ENCODE assay signal across 1 cellular context in genomic region chr16:47470211-47470610, GRCh38.
TF ChIP-seq lines count a peak whose summit lies in the region.

No MANE protein-coding gene starts in this region.

TF ChIP-seq in HepG2, 621 proteins besides CTCF, POLR2A, EP300 and RAD21:
- no peak for TF ChIP-seq ZNF18 (CRISPR knock-in tag; IDR thresholded peaks at IDR 0.05; ENCODE audit: insufficient replicate concordance)
- no peak for TF ChIP-seq ZHX2 (IDR thresholded peaks at IDR 0.05; ENCODE audit: low read depth)
- TF ChIP-seq ZHX2 (CRISPR knock-in tag; IDR thresholded peaks at IDR 0.05; ENCODE audit: borderline replicate concordance), result no peak
- TF ChIP-seq NR2F2 (IDR thresholded peaks at IDR 0.05; ENCODE audit: borderline replicate concordance, low read depth), result no peak
- no peak for TF ChIP-seq KLF9 (CRISPR knock-in tag; IDR thresholded peaks at IDR 0.05; ENCODE audit: low read depth)
- no peak for TF ChIP-seq ZNF562 (CRISPR knock-in tag; IDR thresholded peaks at IDR 0.05; ENCODE audit: borderline replicate concordance)
- no peak for TF ChIP-seq MIER2 (CRISPR knock-in tag; IDR thresholded peaks at IDR 0.05)
- TF ChIP-seq PTBP1 (IDR thresholded peaks at IDR 0.05; ENCODE audit: low read depth, low read length, poor library complexity, severe bottlenecking), result no peak
- TF ChIP-seq FOXK1 (CRISPR knock-in tag; IDR thresholded peaks at IDR 0.05; ENCODE audit: borderline replicate concordance, low read depth), result no peak
- no peak for TF ChIP-seq HMGXB3 (CRISPR knock-in tag; IDR thresholded peaks at IDR 0.05; ENCODE audit: borderline replicate concordance)
- no peak for TF ChIP-seq POGZ (CRISPR knock-in tag; IDR thresholded peaks at IDR 0.05)
- TF ChIP-seq ZBTB34 (CRISPR knock-in tag; IDR thresholded peaks at IDR 0.05), result no peak
- TF ChIP-seq HOXA3 (CRISPR knock-in tag; IDR thresholded peaks at IDR 0.05), result no peak
- no peak for TF ChIP-seq NR1H2 (CRISPR knock-in tag; IDR thresholded peaks at IDR 0.05; ENCODE audit: borderline replicate concordance, low read depth)
- TF ChIP-seq ZNF3 (CRISPR knock-in tag; IDR thresholded peaks at IDR 0.05), result no peak
- TF ChIP-seq HOXA9 (CRISPR knock-in tag; IDR thresholded peaks at IDR 0.05; ENCODE audit: borderline replicate concordance), result no peak
- no peak for TF ChIP-seq RFXANK (CRISPR knock-in tag; IDR thresholded peaks at IDR 0.05)
- no peak for TF ChIP-seq ZNF672 (CRISPR knock-in tag; IDR thresholded peaks at IDR 0.05)
